Comparison of ENCODE assay signal across 19 cellular contexts in genomic region chr2:74424139-74424992, GRCh38. TPM values are rescaled to one million over a fixed set of nuclear protein-coding genes. Genes with fewer than 3 reads are reported as not detected.
DNase-seq lines count a peak whose midpoint lies in the region; ATAC-seq, FAIRE-seq and TF ChIP-seq lines count a peak whose summit lies in the region.
"Had no signal": no experiment of that assay in that cellular context is flagged by ENCODE, and none has a peak within 500 bp of the region (broad histone marks: within the 10 kb centered on the region; RNA-seq: fewer than 3 reads in every experiment).

No MANE protein-coding gene starts in this region.

- H3K4me3 Mint-ChIP-seq in activated CD4-positive, alpha-beta T cell treated with anti-CD3 and anti-CD28 coated beads, Interleukin-2, amount 10 ng/mL, durations not matched to agents 24 days and 14 days: no peak overlapping the region
- no peak overlapping the region for H3K4me3 Mint-ChIP-seq in WTC11

- peaks cover 4% of the 10 kb centered on the region for H3K9me1 ChIP-seq in keratinocyte (ENCODE audit: control insufficient read depth, extremely low read depth, insufficient read depth, low read length)

- peak; percentile 75 for FAIRE-seq in keratinocyte (lab: Jason Lieb, UNC)
- FAIRE-seq: A549 had no signal

- 91 to 99% (median 94%) methylated on average over 5 of the region's 5 CpGs for WGBS in spleen, 5 donors

- intact Hi-C loops in activated CD4-positive, alpha-beta T cell treated with anti-CD3 and anti-CD28 coated beads, Interleukin-2, amount 10 ng/mL, durations not matched to agents 24 days and 14 days (cut with micrococcal nuclease): loop anchor here (5.0 kb wide), 1 partner anchor 277 kb away; the partner anchor contains the start of gene BOLA3
- intact Hi-C loops in spleen (cut with DNase I; ENCODE audit: low total_unique reads): no loop called here

- H3K9me3 Mint-ChIP-seq in activated CD4-positive, alpha-beta T cell treated with anti-CD3 and anti-CD28 coated beads, Interleukin-2, amount 10 ng/mL, durations not matched to agents 24 days and 14 days: no peaks in the 10 kb centered on the region
- H3K9me3 Mint-ChIP-seq in WTC11: no peaks in the 10 kb centered on the region
- H3K9me3 Mint-ChIP-seq: activated T-helper 2 cell treated with anti-CD3 and anti-CD28 coated beads, Interferon-gamma antibody, Interleukin-2, Interleukin-4, amounts not matched to agents 10 μg/mL and 5 μg/mL and 100 μg/mL, durations not matched to agents 14 hours and 24 hours and 36 hours had no signal

- H3K4me1 ChIP-seq in keratinocyte (ENCODE audit: control insufficient read depth, extremely low read depth, insufficient read depth, low read length) (peaks cover 75% of the 10 kb centered on the region), spleen (peaks cover 8 to 46% (median 25%) of the 10 kb centered on the region in 6 donors)
- H3K4me1 ChIP-seq: prostate gland had no signal

- peak overlapping the region; percentile 76 for H3K9ac ChIP-seq in keratinocyte (ENCODE audit: control insufficient read depth, extremely low read depth, insufficient read depth, low read length)
- H3K9ac ChIP-seq: GM23248 had no signal

- DNase-seq in activated CD4-positive, alpha-beta T cell treated with anti-CD3 and anti-CD28 coated beads, Interleukin-2, amount 10 ng/mL, durations not matched to agents 24 days and 14 days: no peak
- no peak for DNase-seq in activated CD4-positive, alpha-beta T cell treated with anti-CD3 and anti-CD28 coated beads for 4 hours
- DNase-seq in WTC11 (ENCODE audit: low spot score) (no peak), keratinocyte (ENCODE audit: low read depth, low spot score) (no peak), spleen (peak; percentile 14), NCI-H748 treated with DMSO at 0.1 percent for 48 hours (lab: John Stamatoyannopoulos, UW) (no peak)
- no peak for DNase-seq in stimulated activated naive CD4-positive, alpha-beta T cell treated with Interleukin-2 at 50 U/mL for 16 hours (lab: John Stamatoyannopoulos, UW)
- DNase-seq: activated CD8-positive, alpha-beta memory T cell treated with anti-CD3 and anti-CD28 coated beads for 24 hours; C1 segment of cervical spinal cord; GM23248; MV-4-11; NCI-H2029 treated with DMSO at 0.1 percent for 48 hours; NCI-H446 treated with DMSO at 0.1 percent for 48 hours; SIG-M5 had no signal

- H3K9me3 ChIP-seq in keratinocyte (ENCODE audit: control insufficient read depth, low read depth, low read length): no peaks in the 10 kb centered on the region
- no peaks in the 10 kb centered on the region for H3K9me3 ChIP-seq in spleen
- H3K9me3 ChIP-seq: A549, prostate gland had no signal

- POLR2A ChIA-PET in WTC11 (lab: Charles Lee): no interaction called here

- H3K4me3 ChIP-seq in keratinocyte (ENCODE audit: control insufficient read depth in 2 of 3, extremely low read depth in 1 of 3, insufficient read depth in 2 of 3, low read depth in 1 of 3, low read length in 3 of 3) (peak overlapping the region in 1 of 3 experiments; percentile 13), spleen (no peak overlapping the region)
- H3K4me3 ChIP-seq: A549, GM23248, prostate gland had no signal

- ATAC-seq in WTC11: no peak
- ATAC-seq in GM18511 (IDR thresholded peaks at IDR 0.05; ENCODE audit: unreplicated experiment): no peak
- ATAC-seq: A549 had no signal

- CTCF ChIA-PET in WTC11 (lab: Charles Lee): interaction anchor here (0.6 to 0.9 kb wide), 3 partner anchors 10 to 90 kb away, joined by 3 to 4 read pairs (median 4); no protein-coding TSS in a partner anchor

- H3K4me2 ChIP-seq in keratinocyte (ENCODE audit: control insufficient read depth, extremely low read depth, insufficient read depth, low read depth, low read length): peak overlapping the region; percentile 68
- H3K4me2 ChIP-seq: A549 had no signal

- H3K79me2 ChIP-seq in keratinocyte (ENCODE audit: control insufficient read depth, insufficient read depth, low read length): peaks cover 2% of the 10 kb centered on the region

- peaks cover 18% of the 10 kb centered on the region for H3K4me1 Mint-ChIP-seq in activated CD4-positive, alpha-beta T cell treated with anti-CD3 and anti-CD28 coated beads, Interleukin-2, amount 10 ng/mL, durations not matched to agents 24 days and 14 days
- H3K4me1 Mint-ChIP-seq in WTC11: peaks cover 14% of the 10 kb centered on the region

- peak overlapping the region; percentile 5 for H3K27ac Mint-ChIP-seq in activated CD4-positive, alpha-beta T cell treated with anti-CD3 and anti-CD28 coated beads, Interleukin-2, amount 10 ng/mL, durations not matched to agents 24 days and 14 days
- H3K27ac Mint-ChIP-seq in WTC11: peak overlapping the region; percentile 42
- H3K27ac Mint-ChIP-seq: activated T-helper 2 cell treated with anti-CD3 and anti-CD28 coated beads, Interferon-gamma antibody, Interleukin-2, Interleukin-4, amounts not matched to agents 10 μg/mL and 5 μg/mL and 100 μg/mL, durations not matched to agents 14 hours and 24 hours and 36 hours had no signal

- dilution Hi-C loops in keratinocyte (cut with MboI; ENCODE audit: extremely low pct_ligation_motif_present, low sequenced_read_pairs): no loop called here

- TF ChIP-seq CTCF in WTC11 (IDR thresholded peaks at IDR 0.05): no peak
- no peak for TF ChIP-seq CTCF in keratinocyte (optimal IDR thresholded peaks at IDR 0.05 in 1 of 3, IDR thresholded peaks at IDR 0.05 in 1 of 3, conservative IDR thresholded peaks at IDR 0.05 in 1 of 3; ENCODE audit: extremely low read depth in 1 of 3, insufficient read depth in 2 of 3, low read length in 3 of 3)
- no peak for TF ChIP-seq CTCF in spleen (IDR thresholded peaks at IDR 0.05 in 8 of 11, conservative IDR thresholded peaks at IDR 0.05 in 3 of 11)

- H3K36me3 ChIP-seq in keratinocyte (ENCODE audit: control insufficient read depth in 2 of 2, extremely low read depth in 1 of 2, insufficient read depth in 2 of 2, low read length in 2 of 2) (peaks cover 19 to 46% of the 10 kb centered on the region in 2 experiments), spleen (peaks cover 0 to 48% (median 8%) of the 10 kb centered on the region in 6 donors)

- H3K27me3 ChIP-seq in keratinocyte (ENCODE audit: control insufficient read depth, extremely low read depth, insufficient read depth, low read length) (no peaks in the 10 kb centered on the region), spleen (replicated peaks in 1 of 7) (no peaks in the 10 kb centered on the region)

- H4K20me1 ChIP-seq in keratinocyte (ENCODE audit: control insufficient read depth, extremely low read depth, insufficient read depth, low read length): no peaks in the 10 kb centered on the region

- H3K27ac ChIP-seq in keratinocyte (ENCODE audit: control insufficient read depth, insufficient read depth, low read length) (peak overlapping the region; percentile 96), spleen (no peak overlapping the region)
- H3K27ac ChIP-seq: A549, HL-60, prostate gland had no signal

- no peak overlapping the region for H2AFZ ChIP-seq in keratinocyte (ENCODE audit: control insufficient read depth, low read length)
- H2AFZ ChIP-seq: GM23248 had no signal

- no peaks in the 10 kb centered on the region for H3K27me3 Mint-ChIP-seq in activated CD4-positive, alpha-beta T cell treated with anti-CD3 and anti-CD28 coated beads, Interleukin-2, amount 10 ng/mL, durations not matched to agents 24 days and 14 days
- H3K27me3 Mint-ChIP-seq in WTC11 (ENCODE audit: low read depth): peaks cover 40% of the 10 kb centered on the region

- TF ChIP-seq POLR2A in spleen (IDR thresholded peaks at IDR 0.05): no peak

- peaks cover 25% of the 10 kb centered on the region for H3K36me3 Mint-ChIP-seq in activated CD4-positive, alpha-beta T cell treated with anti-CD3 and anti-CD28 coated beads, Interleukin-2, amount 10 ng/mL, durations not matched to agents 24 days and 14 days (ENCODE audit: low read depth)
- peaks cover 43% of the 10 kb centered on the region for H3K36me3 Mint-ChIP-seq in WTC11

RNA-seq across cellular contexts. Expression of gene WDR54, which starts 2.8 kb away (rescaled TPM):
- 72.1 and 78.2 TPM in 2 replicates for total RNA-seq in activated CD4-positive, alpha-beta T cell treated with anti-CD3 and anti-CD28 coated beads, Interleukin-2, amount 10 ng/mL, durations not matched to agents 24 days and 14 days
- total RNA-seq in WTC11 (2021) (55.2 to 95.7 TPM (median 89.3 TPM) in 3 replicates), spleen (10 to 100 TPM; 15.1 to 24.3 (median 17.9) TPM)
- polyA plus RNA-seq in keratinocyte (35.2 to 54.6 TPM (median 35.2 TPM) in 3 replicates), spleen (10 to 100 TPM; 23.7 to 26.0 (median 24.4) TPM)
- 11.0 TPM for polyA plus RNA-seq in keratinocyte (2011; ENCODE audit: low read depth)
- polyA plus RNA-seq in keratinocyte (2011; cell fraction: cytosol; rRNA removed): 23.6 and 40.3 TPM in 2 replicates
- 28.2 and 31.5 TPM in 2 replicates for polyA plus RNA-seq in keratinocyte (2011; cell fraction: nucleus; rRNA removed)
- 26.2 and 58.3 TPM in 2 replicates for polyA plus RNA-seq in keratinocyte (2012; ENCODE audit: low replicate concordance)
- 61.6 to 77.0 TPM (median 66.9 TPM) in 3 replicates for polyA minus RNA-seq in keratinocyte
- polyA minus RNA-seq in keratinocyte (2011; cell fraction: cytosol; rRNA and poly(A)+ RNA removed): 52.6 TPM
- polyA minus RNA-seq in keratinocyte (2011; cell fraction: nucleus; rRNA and poly(A)+ RNA removed): 15.2 and 17.7 TPM in 2 replicates

RNA-seq across cellular contexts. Expression of gene C2orf81, which starts 2.9 kb away (rescaled TPM):
- total RNA-seq in activated CD4-positive, alpha-beta T cell treated with anti-CD3 and anti-CD28 coated beads, Interleukin-2, amount 10 ng/mL, durations not matched to agents 24 days and 14 days: 1.7 and 2.0 TPM in 2 replicates
- total RNA-seq in WTC11 (2021) (2.9 to 3.6 TPM (median 3.3 TPM) in 3 replicates), spleen (1 to 10 TPM; 1.7 to 4.0 (median 2.8) TPM)
- polyA plus RNA-seq in keratinocyte (0.58 to 1.5 TPM (median 0.89 TPM) in 3 replicates), spleen (1 to 10 TPM; 3.2 to 5.7 (median 5.1) TPM)
- polyA plus RNA-seq in keratinocyte (2011; ENCODE audit: low read depth): 0.59 TPM
- polyA plus RNA-seq in keratinocyte (2011; cell fraction: cytosol; rRNA removed): 1.0 and 1.4 TPM in 2 replicates
- 2.4 and 4.2 TPM in 2 replicates for polyA plus RNA-seq in keratinocyte (2011; cell fraction: nucleus; rRNA removed)
- polyA plus RNA-seq in keratinocyte (2012; ENCODE audit: low replicate concordance): 1.7 and 2.6 TPM in 2 replicates
- 0.96 to 5.1 TPM (median 1.4 TPM) in 3 replicates for polyA minus RNA-seq in keratinocyte
- polyA minus RNA-seq in keratinocyte (2011; cell fraction: cytosol; rRNA and poly(A)+ RNA removed): 4.4 TPM
- 1.3 and 2.4 TPM in 2 replicates for polyA minus RNA-seq in keratinocyte (2011; cell fraction: nucleus; rRNA and poly(A)+ RNA removed)

RNA-seq across cellular contexts. Expression of gene RTKN, which starts 17.4 kb away (rescaled TPM):
- total RNA-seq in activated CD4-positive, alpha-beta T cell treated with anti-CD3 and anti-CD28 coated beads, Interleukin-2, amount 10 ng/mL, durations not matched to agents 24 days and 14 days: 1.1 and 2.2 TPM in 2 replicates
- 66.6 to 80.1 TPM (median 67.7 TPM) in 3 replicates for total RNA-seq in WTC11 (2021)
- polyA plus RNA-seq in keratinocyte: 110 to 180 TPM (median 145 TPM) in 3 replicates
- 32.0 TPM for polyA plus RNA-seq in keratinocyte (2011; ENCODE audit: low read depth)
- 64.6 and 107 TPM in 2 replicates for polyA plus RNA-seq in keratinocyte (2011; cell fraction: cytosol; rRNA removed)
- 394 and 410 TPM in 2 replicates for polyA plus RNA-seq in keratinocyte (2011; cell fraction: nucleus; rRNA removed)
- 69.0 and 143 TPM in 2 replicates for polyA plus RNA-seq in keratinocyte (2012; ENCODE audit: low replicate concordance)
- 112 to 129 TPM (median 120 TPM) in 3 replicates for polyA minus RNA-seq in keratinocyte
- 123 TPM for polyA minus RNA-seq in keratinocyte (2011; cell fraction: cytosol; rRNA and poly(A)+ RNA removed)
- polyA minus RNA-seq in keratinocyte (2011; cell fraction: nucleus; rRNA and poly(A)+ RNA removed): 125 and 139 TPM in 2 replicates
- 10 to 100 TPM in 3 of 7 donors, 1 to 10 TPM in 4; 5.0 to 11.1 (median 9.8) TPM for total RNA-seq in spleen
- 1 to 10 TPM; 3.2 to 6.9 (median 3.4) TPM for polyA plus RNA-seq in spleen

RNA-seq across cellular contexts. Expression of gene INO80B, which starts 30.5 kb away (rescaled TPM):
- total RNA-seq in activated CD4-positive, alpha-beta T cell treated with anti-CD3 and anti-CD28 coated beads, Interleukin-2, amount 10 ng/mL, durations not matched to agents 24 days and 14 days: 51.8 and 54.5 TPM in 2 replicates
- 15.8 to 20.2 TPM (median 17.3 TPM) in 3 replicates for total RNA-seq in WTC11 (2021)
- 16.8 to 23.9 TPM (median 18.8 TPM) in 3 replicates for polyA plus RNA-seq in keratinocyte
- 7.9 TPM for polyA plus RNA-seq in keratinocyte (2011; ENCODE audit: low read depth)
- 9.1 and 18.1 TPM in 2 replicates for polyA plus RNA-seq in keratinocyte (2011; cell fraction: cytosol; rRNA removed)
- polyA plus RNA-seq in keratinocyte (2011; cell fraction: nucleus; rRNA removed): 81.0 and 87.6 TPM in 2 replicates
- polyA plus RNA-seq in keratinocyte (2012; ENCODE audit: low replicate concordance): 20.0 and 37.1 TPM in 2 replicates
- polyA minus RNA-seq in keratinocyte: 1.9 to 16.8 TPM (median 11.8 TPM) in 3 replicates
- polyA minus RNA-seq in keratinocyte (2011; cell fraction: cytosol; rRNA and poly(A)+ RNA removed): 12.5 TPM
- 10.2 and 11.9 TPM in 2 replicates for polyA minus RNA-seq in keratinocyte (2011; cell fraction: nucleus; rRNA and poly(A)+ RNA removed)
- total RNA-seq in spleen: 10 to 100 TPM in 6 of 7 donors, 1 to 10 TPM in 1; 9.0 to 42.9 (median 28.6) TPM
- 10 to 100 TPM; 36.7 to 50.3 (median 43.7) TPM for polyA plus RNA-seq in spleen

RNA-seq across cellular contexts. Expression of gene WBP1, which starts 33.9 kb away (rescaled TPM):
- 28.8 and 29.0 TPM in 2 replicates for total RNA-seq in activated CD4-positive, alpha-beta T cell treated with anti-CD3 and anti-CD28 coated beads, Interleukin-2, amount 10 ng/mL, durations not matched to agents 24 days and 14 days
- total RNA-seq in WTC11 (2021): 66.0 to 86.6 TPM (median 86.0 TPM) in 3 replicates
- polyA plus RNA-seq in keratinocyte: 72.3 to 143 TPM (median 75.5 TPM) in 3 replicates
- polyA plus RNA-seq in keratinocyte (2011; ENCODE audit: low read depth): 3.3 TPM
- 48.8 and 75.9 TPM in 2 replicates for polyA plus RNA-seq in keratinocyte (2011; cell fraction: cytosol; rRNA removed)
- polyA plus RNA-seq in keratinocyte (2011; cell fraction: nucleus; rRNA removed): 327 and 329 TPM in 2 replicates
- polyA plus RNA-seq in keratinocyte (2012; ENCODE audit: low replicate concordance): 50.3 and 68.2 TPM in 2 replicates
- 50.5 to 128 TPM (median 64.9 TPM) in 3 replicates for polyA minus RNA-seq in keratinocyte
- polyA minus RNA-seq in keratinocyte (2011; cell fraction: cytosol; rRNA and poly(A)+ RNA removed): 27.8 TPM
- 24.3 and 25.1 TPM in 2 replicates for polyA minus RNA-seq in keratinocyte (2011; cell fraction: nucleus; rRNA and poly(A)+ RNA removed)
- total RNA-seq in spleen: 10 to 100 TPM; 39.5 to 80.7 (median 58.5) TPM
- polyA plus RNA-seq in spleen: 10 to 100 TPM; 64.7 to 84.2 (median 78.8) TPM
